12 cellular contexts compared by ENCODE assay signal in the genomic region with DNA sequence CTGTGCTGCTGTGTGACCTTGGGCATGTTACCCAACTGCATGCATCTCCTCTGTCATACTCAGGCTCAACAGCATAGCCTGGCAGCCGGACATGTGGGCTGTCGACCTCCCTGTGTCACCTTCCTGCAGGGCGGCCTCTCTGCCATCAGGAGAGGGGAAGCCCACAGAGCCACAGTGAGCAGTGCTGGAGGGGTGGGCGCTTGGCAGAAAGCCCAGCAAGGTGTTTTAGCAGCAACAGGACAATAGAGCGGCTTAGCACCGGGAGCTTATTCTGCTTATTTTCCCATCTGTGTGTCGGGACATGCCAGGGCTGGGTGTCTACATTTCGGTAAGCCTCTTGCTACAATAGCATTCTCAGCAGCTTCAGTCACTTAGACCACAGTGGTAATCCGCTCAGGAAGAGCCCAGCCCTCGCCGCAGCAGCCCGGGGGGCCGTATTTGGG.
DNase-seq lines count a peak whose midpoint lies in the region; ATAC-seq lines count a peak whose summit lies in the region.
"Had no signal": no experiment of that assay in that cellular context is flagged by ENCODE, and none has a peak within 500 bp of the region (broad histone marks: within the 10 kb centered on the region; RNA-seq: fewer than 3 reads in every experiment).

No MANE protein-coding gene starts in this region.

- no peak overlapping the region for H3K9ac ChIP-seq in adipocyte (ENCODE audit: low read length)

- H3K4me1 ChIP-seq in adipocyte (ENCODE audit: control insufficient read depth, insufficient read depth, low read length) = peaks cover 4% of the 10 kb centered on the region

- DNase-seq in NK-92 treated with Interleukin-12 subunit alpha and Interleukin-12 subunit beta, amount 100 ng/mL, for 24 hours (lab: John Stamatoyannopoulos, UW) = peak; percentile 73
- no peak for DNase-seq in NK-92 (lab: John Stamatoyannopoulos, UW; ENCODE audit: unreplicated experiment)
- peak; percentile 78 for DNase-seq in NCI-H345 treated with DMSO at 0.1 percent for 48 hours (lab: John Stamatoyannopoulos, UW; ENCODE audit: unreplicated experiment)
- peak; percentile 59 for DNase-seq in adipocyte (ENCODE audit: low read depth)
- DNase-seq in stimulated activated CD8-positive, alpha-beta memory T cell treated with anti-CD3 and anti-CD28 coated beads, Interleukin-4, amount 100 ng/mL, for 48 hours = peak; percentile 34
- DNase-seq in central memory CD4-positive, alpha-beta T cell = no peak
- DNase-seq: caudate nucleus, foreskin fibroblast, NCI-H2107, testis had no signal

- H3K36me3 ChIP-seq in adipocyte (ENCODE audit: control insufficient read depth, insufficient read depth, low read length, severe bottlenecking) = no peaks in the 10 kb centered on the region

- no peak overlapping the region for H3K4me3 ChIP-seq in adipocyte (ENCODE audit: low read length)
- H3K4me3 ChIP-seq: testis had no signal

- H3K9me3 ChIP-seq in adipocyte (ENCODE audit: control insufficient read depth, low read length) = no peaks in the 10 kb centered on the region
- H3K9me3 ChIP-seq: testis had no signal

- ATAC-seq in GM19452 (IDR thresholded peaks at IDR 0.05; ENCODE audit: unreplicated experiment) (no peak), GM21515 (IDR thresholded peaks at IDR 0.05; ENCODE audit: unreplicated experiment) (no peak)

- peaks cover 65% of the 10 kb centered on the region for H3K27me3 ChIP-seq in adipocyte (replicated peaks; ENCODE audit: control insufficient read depth, insufficient read depth, low read length)
- H3K27me3 ChIP-seq: testis had no signal

Comparison
In these comparisons a context has a peak if more than half of its experiments do, and no peak if none do; other contexts are left out.
1. DNase-seq: peak in NK-92 treated with Interleukin-12 subunit alpha and Interleukin-12 subunit beta, amount 100 ng/mL, for 24 hours (single experiment), NCI-H345 treated with DMSO at 0.1 percent for 48 hours (single experiment), adipocyte (single experiment) and stimulated activated CD8-positive, alpha-beta memory T cell treated with anti-CD3 and anti-CD28 coated beads, Interleukin-4, amount 100 ng/mL, for 48 hours (single experiment); none in NK-92 (single experiment) and central memory CD4-positive, alpha-beta T cell (single experiment).